8 cellular contexts compared by ENCODE assay signal in genomic region chr19:20660473-20660872, GRCh38. TPM values are rescaled to one million over a fixed set of nuclear protein-coding genes. Genes with fewer than 3 reads are reported as not detected.
DNase-seq lines count a peak whose midpoint lies in the region; ATAC-seq and TF ChIP-seq lines count a peak whose summit lies in the region.

No MANE protein-coding gene starts in this region.

- H3K79me2 ChIP-seq in parathyroid adenoma, result peaks cover 22% of the 10 kb centered on the region

- peak overlapping the region; percentile 36 to 60 for H3K4me3 ChIP-seq in CD4-positive, alpha-beta memory T cell (ENCODE audit: low read length in 2 of 2)
- H3K4me3 ChIP-seq in WERI-Rb-1 (ENCODE audit: low read depth, low read length) (peak overlapping the region; percentile 96), foreskin fibroblast (ENCODE audit: low read depth in 1 of 2, low read length in 2 of 2) (peak overlapping the region; percentile 84 to 87), parathyroid adenoma (ENCODE audit: low read depth, low read length) (peak overlapping the region; percentile 81)

- H3K27ac ChIP-seq in CD4-positive, alpha-beta memory T cell (ENCODE audit: low read depth, low read length), result peak overlapping the region; percentile 81
- H3K27ac ChIP-seq in WERI-Rb-1 (peak overlapping the region; percentile 91; the same call in 1 of the 2 replicates), parathyroid adenoma (peak overlapping the region; percentile 90)

- TF ChIP-seq CTCF in WERI-Rb-1 (IDR thresholded peaks at IDR 0.05; ENCODE audit: low read depth, low read length) (no peak), foreskin fibroblast (IDR thresholded peaks at IDR 0.05; ENCODE audit: low read depth, low read length) (no peak), parathyroid adenoma (IDR thresholded peaks at IDR 0.05) (no peak)

- H3K4me2 ChIP-seq in parathyroid adenoma (ENCODE audit: low read length), result peak overlapping the region; percentile 58

- POLR2A ChIA-PET in CD4-positive, alpha-beta memory T cell (lab: Charles Lee; ENCODE audit: partially characterized antibody), result interaction anchor here (0.9 to 3.6 kb wide), 15 partner anchors 11 to 1392 kb away, joined by 3 to 47 read pairs (median 6); partner anchors contain the start of genes ZNF100, ZNF257, ZNF430 and ZNF431

- peak overlapping the region in 5 of 7 donors; percentile 41 to 98 (median 97) for H3K27ac Mint-ChIP-seq in CD4-positive, alpha-beta memory T cell

- H3K4me1 ChIP-seq in CD4-positive, alpha-beta memory T cell (ENCODE audit: insufficient read depth, low read length), result peaks cover 12% of the 10 kb centered on the region
- peaks cover 7% of the 10 kb centered on the region for H3K4me1 ChIP-seq in parathyroid adenoma

- peaks cover 0 to 3% of the 10 kb centered on the region in 2 donors for H3K9me3 ChIP-seq in CD4-positive, alpha-beta memory T cell (ENCODE audit: control insufficient read depth in 1 of 2, low read length in 2 of 2)
- H3K9me3 ChIP-seq in WERI-Rb-1 (ENCODE audit: severe bottlenecking) (no peaks in the 10 kb centered on the region), parathyroid adenoma (ENCODE audit: control insufficient read depth, low read length) (no peaks in the 10 kb centered on the region)

- peaks cover 9% of the 10 kb centered on the region for H3K36me3 ChIP-seq in CD4-positive, alpha-beta memory T cell (ENCODE audit: insufficient read depth, low read length)
- H3K36me3 ChIP-seq in WERI-Rb-1 (peaks cover 36% of the 10 kb centered on the region), parathyroid adenoma (ENCODE audit: control insufficient read depth, insufficient read depth, low read length) (no peaks in the 10 kb centered on the region)

- CTCF ChIA-PET in CD4-positive, alpha-beta memory T cell (lab: Charles Lee; ENCODE audit: partially characterized antibody), result interaction anchor here (1.2 to 1.7 kb wide), 2 partner anchors 95 to 116 kb away, joined by 5 to 7 read pairs; partner anchors contain the start of genes ZNF66 and ZNF737

- peaks cover 20 to 73% (median 49%) of the 10 kb centered on the region in 4 donors for H3K4me1 Mint-ChIP-seq in CD4-positive, alpha-beta memory T cell

- H3K36me3 Mint-ChIP-seq in CD4-positive, alpha-beta memory T cell, result peaks cover 44 to 48% of the 10 kb centered on the region in 2 donors

- no peaks in the 10 kb centered on the region for H3K27me3 Mint-ChIP-seq in CD4-positive, alpha-beta memory T cell

- DNase-seq in CD4-positive, alpha-beta memory T cell, result no peak
- DNase-seq in WERI-Rb-1 (no peak), foreskin fibroblast (no peak), cerebellum (ENCODE audit: low spot score) (no peak)
- DNase-seq in stimulated activated CD4-positive, alpha-beta T cell treated with anti-CD3 and anti-CD28 coated beads, Interleukin-4, amount 100 ng/mL, for 24 hours, result no peak

- H3K27me3 ChIP-seq in CD4-positive, alpha-beta memory T cell (ENCODE audit: insufficient read depth, low read length), result no peaks in the 10 kb centered on the region
- H3K27me3 ChIP-seq in WERI-Rb-1 (ENCODE audit: insufficient read depth, low read depth, severe bottlenecking), result no peaks in the 10 kb centered on the region
- H3K27me3 ChIP-seq in parathyroid adenoma (ENCODE audit: control insufficient read depth, insufficient read depth, low read length), result no peaks in the 10 kb centered on the region

- intact Hi-C loops in CD4-positive, alpha-beta memory T cell (cut with micrococcal nuclease), result loop anchor here (2.0 to 5.0 kb wide), 3 partner anchors 238 to 493 kb away; partner anchors contain the start of genes ZNF486 and ZNF85

- no peak overlapping the region for H3K9ac ChIP-seq in parathyroid adenoma

- H3K9me3 Mint-ChIP-seq in CD4-positive, alpha-beta memory T cell, result peaks cover 0 to 46% (median 33%) of the 10 kb centered on the region in 8 donors

- H3K4me3 Mint-ChIP-seq in CD4-positive, alpha-beta memory T cell, result peak overlapping the region; percentile 90 to 98 (median 97)

- no peak for ATAC-seq in GM21529 (IDR thresholded peaks at IDR 0.05; ENCODE audit: unreplicated experiment)
- ATAC-seq in GM21526 (IDR thresholded peaks at IDR 0.05; ENCODE audit: low FRiP score, unreplicated experiment), result no peak

- no peak overlapping the region for H2AFZ ChIP-seq in parathyroid adenoma

RNA-seq across cellular contexts. Expression of gene ZNF626, which starts 0.9 kb away (rescaled TPM):
- total RNA-seq in CD4-positive, alpha-beta memory T cell, result 10 to 100 TPM; 18.6 to 19.8 TPM
- 10 to 100 TPM in 1 of 2 donors, 1 to 10 TPM in 1; 9.7 to 18.0 TPM for polyA plus RNA-seq in CD4-positive, alpha-beta memory T cell
- total RNA-seq in cerebellum, result 40.6 TPM
